ENCODE assay signal across 8 cellular contexts in genomic region chr2:172735646-172736418, GRCh38. TPM values are rescaled to one million over a fixed set of nuclear protein-coding genes. Genes with fewer than 3 reads are reported as not detected.
DNase-seq lines count a peak whose midpoint lies in the region; ATAC-seq and TF ChIP-seq lines count a peak whose summit lies in the region.

TSS of gene RAPGEF4 (plus strand) at chr2:172735845. CDS start at chr2:172735984, 139 bp downstream.

- H3K36me3 ChIP-seq in SJCRH30 (no peaks in the 10 kb centered on the region), neural cell (ENCODE audit: insufficient read depth, low read length) (no peaks in the 10 kb centered on the region), Karpas-422 (ENCODE audit: insufficient read depth, low read length) (no peaks in the 10 kb centered on the region)

- H3F3A ChIP-seq in neural cell (ENCODE audit: insufficient read depth, low read length, poor library complexity, severe bottlenecking) = no peaks in the 10 kb centered on the region

- H2AFZ ChIP-seq in neural cell (ENCODE audit: low read depth, low read length) (peak within 1 kb of the TSS; percentile 49), Karpas-422 (ENCODE audit: low read length) (no peak within 1 kb of the TSS)

- TF ChIP-seq RAD21 in neural cell (conservative IDR thresholded peaks at IDR 0.05) = no peak

- H3K27ac ChIP-seq in SJCRH30 (no peak within 1 kb of the TSS), neural cell (ENCODE audit: low read length) (no peak within 1 kb of the TSS), Karpas-422 (ENCODE audit: low read length) (no peak within 1 kb of the TSS)

- peak within 1 kb of the TSS; percentile 63 for H3K9ac ChIP-seq in neural cell (ENCODE audit: low read length)
- no peak within 1 kb of the TSS for H3K9ac ChIP-seq in Karpas-422 (ENCODE audit: low read length)

- H3K9me2 ChIP-seq in neural cell (ENCODE audit: insufficient read depth, low read length) (no peaks in the 10 kb centered on the region), Karpas-422 (replicated peaks; ENCODE audit: insufficient read depth, low read length) (no peaks in the 10 kb centered on the region)

- peak within 1 kb of the TSS; percentile 66 for H3K4me3 ChIP-seq in SJCRH30
- H3K4me3 ChIP-seq in neural cell (ENCODE audit: low read length) = peak within 1 kb of the TSS; percentile 73
- no peak within 1 kb of the TSS for H3K4me3 ChIP-seq in Karpas-422 (ENCODE audit: low read length)

- ATAC-seq in esophagus mucosa = peak; percentile 34
- no peak for ATAC-seq in GM19035 (IDR thresholded peaks at IDR 0.05; ENCODE audit: unreplicated experiment)

- H4K20me1 ChIP-seq in neural cell (ENCODE audit: insufficient read depth) (no peaks in the 10 kb centered on the region), Karpas-422 (ENCODE audit: insufficient read depth, low read depth, low read length) (no peaks in the 10 kb centered on the region)

- DNase-seq in NCI-H2081 (lab: John Stamatoyannopoulos, UW) (peak; percentile 30 to 54), NCI-H2081 treated with DMSO at 0.1 percent for 48 hours (lab: John Stamatoyannopoulos, UW) (no peak), SJCRH30 (peak in 1 of 2 experiments; percentile 25), Karpas-422 (no peak), NK-92 (lab: John Stamatoyannopoulos, UW; ENCODE audit: unreplicated experiment) (no peak)

- TF ChIP-seq CTCF in neural cell (IDR thresholded peaks at IDR 0.05; ENCODE audit: poor library complexity, severe bottlenecking) = no peak

- H3K4me2 ChIP-seq in neural cell (ENCODE audit: low read length) (peak within 1 kb of the TSS; percentile 62), Karpas-422 (ENCODE audit: low read depth, low read length, poor library complexity, severe bottlenecking) (no peak within 1 kb of the TSS)

- H3K9me3 ChIP-seq in SJCRH30 (replicated peaks) (no peaks in the 10 kb centered on the region), neural cell (ENCODE audit: low read length) (no peaks in the 10 kb centered on the region), Karpas-422 (ENCODE audit: low read length) (no peaks in the 10 kb centered on the region)

- H3K4me1 ChIP-seq in SJCRH30 = no peaks in the 10 kb centered on the region
- H3K4me1 ChIP-seq in Karpas-422 (ENCODE audit: low read length) = peaks cover 7% of the 10 kb centered on the region

- H3K27me3 ChIP-seq in SJCRH30 (peaks cover 14% of the 10 kb centered on the region), neural cell (ENCODE audit: insufficient read depth, low read depth, low read length) (peaks cover 35% of the 10 kb centered on the region), Karpas-422 (ENCODE audit: low read length) (no peaks in the 10 kb centered on the region)

- H3K79me2 ChIP-seq in neural cell (replicated peaks; ENCODE audit: insufficient read depth, low read length) = no peaks in the 10 kb centered on the region
- H3K79me2 ChIP-seq in Karpas-422 (ENCODE audit: low read length) = no peaks in the 10 kb centered on the region

- TF ChIP-seq EP300 in neural cell (conservative IDR thresholded peaks at IDR 0.05; ENCODE audit: poor library complexity, severe bottlenecking) = peak; percentile 15

TF ChIP-seq in neural cell, 6 proteins besides CTCF, POLR2A, EP300 and RAD21:
- TF ChIP-seq POLR2AphosphoS5 (IDR thresholded peaks at IDR 0.05) (no peak), MXI1 (conservative IDR thresholded peaks at IDR 0.05; ENCODE audit: poor library complexity, severe bottlenecking) (peak; percentile 87)

RNA-seq across cellular contexts. Expression of gene RAPGEF4, which starts in this region (rescaled TPM):
- 5.1 and 6.1 TPM in 2 replicates for total RNA-seq in SJCRH30 (2014; rRNA removed; shearing (Covaris generic))
- total RNA-seq in esophagus mucosa = 3.3 TPM
- polyA plus RNA-seq in neural cell = 10.0 and 10.4 TPM in 2 replicates
- polyA minus RNA-seq in neural cell = 16.7 and 19.0 TPM in 2 replicates
- total RNA-seq in Karpas-422 (2014; rRNA removed; shearing (Covaris generic); ENCODE audit: low replicate concordance) = 0.47 and 0.97 TPM in 2 replicates

Comparison
In these comparisons a context has a peak if more than half of its experiments do, and no peak if none do; other contexts are left out.
1. DNase-seq: peak in NCI-H2081 (2 of 2); none in NCI-H2081 treated with DMSO at 0.1 percent for 48 hours (single experiment), Karpas-422 (single experiment) and NK-92 (single experiment).